In the genomic region with DNA sequence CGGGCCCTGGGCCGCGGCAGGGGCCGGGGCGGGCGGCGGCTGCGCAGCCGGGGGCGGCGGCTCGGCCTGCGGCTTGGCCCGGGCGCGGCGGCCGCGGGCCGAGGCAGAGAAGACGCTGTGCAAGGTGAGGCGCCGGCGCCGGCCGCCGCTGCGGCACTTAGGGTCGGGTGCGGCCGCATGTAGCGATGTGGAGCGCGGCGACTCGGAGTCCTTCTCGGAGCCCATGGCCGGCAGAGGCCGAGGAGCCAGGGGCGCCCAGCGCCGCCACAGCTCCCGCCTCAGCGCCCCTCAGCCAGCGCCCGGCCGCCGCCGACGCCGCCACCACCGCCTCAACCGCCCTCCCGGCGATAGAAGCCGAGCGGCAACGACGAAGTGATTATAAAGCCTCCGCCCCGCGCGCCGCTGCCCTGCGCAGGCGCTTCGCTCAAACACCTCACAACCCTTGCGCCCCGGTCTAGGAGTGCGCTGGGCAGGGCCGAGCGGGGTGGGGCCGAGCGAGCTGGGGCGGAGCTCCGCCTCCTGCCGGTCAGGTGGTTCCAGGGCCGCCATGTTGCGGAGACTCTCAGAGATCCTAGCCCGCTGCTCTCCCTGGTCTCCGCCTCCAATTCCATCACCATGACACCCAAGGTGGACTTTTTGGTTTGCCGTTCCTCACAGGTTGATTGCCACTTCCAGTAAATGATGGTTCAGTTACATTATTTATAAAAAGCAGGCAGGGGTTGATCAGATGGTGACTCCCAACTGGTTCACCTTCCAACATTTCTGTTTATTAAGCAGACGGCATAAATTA, we compare ENCODE assay signal across 8 cellular contexts. TPM values are rescaled to one million over a fixed set of nuclear protein-coding genes. Genes with fewer than 3 reads are reported as not detected.
DNase-seq lines count a peak whose midpoint lies in the region; ATAC-seq lines count a peak whose summit lies in the region.

A gene with protein sequence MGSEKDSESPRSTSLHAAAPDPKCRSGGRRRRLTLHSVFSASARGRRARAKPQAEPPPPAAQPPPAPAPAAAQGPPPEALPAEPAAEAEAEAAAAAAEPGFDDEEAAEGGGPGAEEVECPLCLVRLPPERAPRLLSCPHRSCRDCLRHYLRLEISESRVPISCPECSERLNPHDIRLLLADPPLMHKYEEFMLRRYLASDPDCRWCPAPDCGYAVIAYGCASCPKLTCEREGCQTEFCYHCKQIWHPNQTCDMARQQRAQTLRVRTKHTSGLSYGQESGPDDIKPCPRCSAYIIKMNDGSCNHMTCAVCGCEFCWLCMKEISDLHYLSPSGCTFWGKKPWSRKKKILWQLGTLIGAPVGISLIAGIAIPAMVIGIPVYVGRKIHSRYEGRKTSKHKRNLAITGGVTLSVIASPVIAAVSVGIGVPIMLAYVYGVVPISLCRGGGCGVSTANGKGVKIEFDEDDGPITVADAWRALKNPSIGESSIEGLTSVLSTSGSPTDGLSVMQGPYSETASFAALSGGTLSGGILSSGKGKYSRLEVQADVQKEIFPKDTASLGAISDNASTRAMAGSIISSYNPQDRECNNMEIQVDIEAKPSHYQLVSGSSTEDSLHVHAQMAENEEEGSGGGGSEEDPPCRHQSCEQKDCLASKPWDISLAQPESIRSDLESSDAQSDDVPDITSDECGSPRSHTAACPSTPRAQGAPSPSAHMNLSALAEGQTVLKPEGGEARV (minus strand): TSS at position 349 of the 790 bp plus-strand sequence. CDS start 124 bp downstream, at position 225.

- peak within 1 kb of the TSS; percentile 95 for H3K9ac ChIP-seq in NT2/D1 (ENCODE audit: insufficient read length, low read depth)
- H3K9ac ChIP-seq in endocrine pancreas (ENCODE audit: control insufficient read depth, insufficient read depth, low read length) = peak within 1 kb of the TSS; percentile 84

- peak within 1 kb of the TSS; percentile 95 for H3K4me3 ChIP-seq in NT2/D1 (ENCODE audit: insufficient read length, low read depth)
- H3K4me3 ChIP-seq in endocrine pancreas (ENCODE audit: control insufficient read depth, insufficient read depth, low read length) = peak within 1 kb of the TSS; percentile 76

- no peaks in the 10 kb centered on the region for H3K9me3 Mint-ChIP-seq in activated CD8-positive, alpha-beta memory T cell treated with anti-CD3 and anti-CD28 coated beads, Interleukin-2, amount 10 ng/mL, durations not matched to agents 7 days and 5 days (ENCODE audit: low read depth)

- peak; percentile 89 for DNase-seq in COLO829 (ENCODE audit: low spot score)
- DNase-seq in HUDEP-2 (lab: John Stamatoyannopoulos, UW; ENCODE audit: unreplicated experiment in 76 of 76) = peak; percentile 19 to 96 (median 90)
- peak; percentile 98 for DNase-seq in NT2/D1 (ENCODE audit: low read depth, low spot score)
- peak; percentile 97 for DNase-seq in activated CD8-positive, alpha-beta memory T cell treated with anti-CD3 and anti-CD28 coated beads, Interleukin-2, amount 10 ng/mL, durations not matched to agents 7 days and 5 days
- peak; percentile 98 for DNase-seq in mesenteric fat pad (ENCODE audit: low spot score)
- peak; percentile 86 for DNase-seq in stimulated activated CD8-positive, alpha-beta memory T cell treated with anti-CD3 and anti-CD28 coated beads, Interleukin-15, amount 100 ng/mL, for 24 hours (ENCODE audit: low read depth)

- H3K4me3 Mint-ChIP-seq in activated CD8-positive, alpha-beta memory T cell treated with anti-CD3 and anti-CD28 coated beads, Interleukin-2, amount 10 ng/mL, durations not matched to agents 7 days and 5 days = peak within 1 kb of the TSS; percentile 80

- peak within 1 kb of the TSS; percentile 91 for H3K27ac Mint-ChIP-seq in activated CD8-positive, alpha-beta memory T cell treated with anti-CD3 and anti-CD28 coated beads, Interleukin-2, amount 10 ng/mL, durations not matched to agents 7 days and 5 days

- H3K27me3 ChIP-seq in NT2/D1 (ENCODE audit: insufficient read depth, insufficient read length) (peaks cover 18% of the 10 kb centered on the region), endocrine pancreas (ENCODE audit: control insufficient read depth, insufficient read depth, low read length) (no peaks in the 10 kb centered on the region)

- peaks cover 56% of the 10 kb centered on the region for H3K4me1 Mint-ChIP-seq in activated CD8-positive, alpha-beta memory T cell treated with anti-CD3 and anti-CD28 coated beads, Interleukin-2, amount 10 ng/mL, durations not matched to agents 7 days and 5 days

- peaks cover 4% of the 10 kb centered on the region for H3K36me3 Mint-ChIP-seq in activated CD8-positive, alpha-beta memory T cell treated with anti-CD3 and anti-CD28 coated beads, Interleukin-2, amount 10 ng/mL, durations not matched to agents 7 days and 5 days

- H3K27me3 Mint-ChIP-seq in activated CD8-positive, alpha-beta memory T cell treated with anti-CD3 and anti-CD28 coated beads, Interleukin-2, amount 10 ng/mL, durations not matched to agents 7 days and 5 days = no peaks in the 10 kb centered on the region

- H3K9me3 ChIP-seq in NT2/D1 (ENCODE audit: insufficient read depth, low read length) = no peaks in the 10 kb centered on the region
- H3K9me3 ChIP-seq in endocrine pancreas (ENCODE audit: control insufficient read depth, low read length) = no peaks in the 10 kb centered on the region

- ATAC-seq in GM21367 (IDR thresholded peaks at IDR 0.05; ENCODE audit: unreplicated experiment) = peak; percentile 80
- ATAC-seq in activated CD8-positive, alpha-beta memory T cell treated with anti-CD3 and anti-CD28 coated beads, Interleukin-2, amount 10 ng/mL, durations not matched to agents 7 days and 5 days = peak; percentile 94

- H3K36me3 ChIP-seq in NT2/D1 (ENCODE audit: insufficient read depth, insufficient read length, low read length) (no peaks in the 10 kb centered on the region), endocrine pancreas (ENCODE audit: control insufficient read depth, insufficient read depth, low read length) (no peaks in the 10 kb centered on the region)

- H3K4me1 ChIP-seq in NT2/D1 (ENCODE audit: insufficient read depth, insufficient read length) (peaks cover 6% of the 10 kb centered on the region), endocrine pancreas (ENCODE audit: control insufficient read depth, insufficient read depth, low read length) (no peaks in the 10 kb centered on the region)

- CTCF ChIA-PET in activated CD8-positive, alpha-beta memory T cell treated with anti-CD3 and anti-CD28 coated beads, Interleukin-2, amount 10 ng/mL, durations not matched to agents 7 days and 5 days (lab: Charles Lee) = interaction anchor here (0.7 to 1.6 kb wide), 12 partner anchors 9 to 136 kb away, joined by 3 to 4 read pairs (median 4); no protein-coding TSS in a partner anchor

RNA-seq across cellular contexts. Expression of the gene that starts here (rescaled TPM):
- total RNA-seq in activated CD8-positive, alpha-beta memory T cell treated with anti-CD3 and anti-CD28 coated beads, Interleukin-2, amount 10 ng/mL, durations not matched to agents 7 days and 5 days = 10 to 100 TPM; 31.6 to 47.4 TPM
- total RNA-seq in mesenteric fat pad = 23.5 TPM

Comparison
In these comparisons a context has a peak if more than half of its experiments do, and no peak if none do; other contexts are left out.
1. Peak in every context shown above with its lines: DNase-seq, ATAC-seq and H3K4me3 ChIP-seq.